2 cellular contexts compared by ENCODE assay signal in the genomic region with DNA sequence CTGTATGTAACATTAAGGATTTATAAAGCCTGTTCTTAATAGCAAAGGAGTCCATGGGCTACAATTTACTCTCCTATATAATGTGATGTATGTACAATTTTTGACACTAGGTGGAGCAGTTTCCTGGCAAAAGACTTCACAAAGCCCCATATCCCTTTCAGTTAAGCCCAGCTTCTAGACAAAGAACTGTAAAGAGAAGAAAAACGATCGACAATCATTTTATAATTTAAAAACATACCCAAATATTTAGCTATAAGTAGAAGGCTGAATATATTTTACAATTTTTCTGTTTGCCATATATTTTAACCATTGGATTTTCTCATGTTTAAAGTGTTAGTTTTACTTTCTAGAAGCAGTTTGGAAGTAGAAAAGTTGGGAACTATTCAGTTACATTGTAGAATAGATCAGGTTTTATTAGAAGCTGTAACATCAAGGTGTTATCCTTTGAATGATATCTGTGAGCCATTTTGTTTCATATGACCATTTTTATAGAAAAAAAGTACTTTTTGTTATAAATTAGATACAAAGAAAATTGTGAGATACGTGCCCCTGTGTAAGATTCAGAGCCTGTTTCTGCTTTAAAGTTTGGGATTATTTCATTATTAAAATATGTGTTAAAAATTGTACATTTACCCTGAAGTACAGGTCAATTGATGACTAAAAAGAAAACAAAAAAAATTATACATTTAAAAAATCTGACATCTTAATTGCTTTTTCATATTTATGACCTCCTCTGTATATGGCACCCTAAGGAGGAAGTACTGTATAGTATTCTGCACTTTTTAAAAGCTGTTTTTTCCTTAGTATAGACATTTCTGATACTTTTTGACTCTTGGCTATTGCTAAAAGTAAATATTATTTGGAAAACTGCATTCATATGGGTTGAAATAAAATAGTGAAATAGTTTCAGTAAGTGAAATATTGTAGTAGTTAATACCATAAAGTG.
TF ChIP-seq lines count a peak whose summit lies in the region.

No MANE protein-coding gene starts in this region.

TF ChIP-seq in HCT116, 20 proteins besides CTCF, POLR2A, EP300 and RAD21:
- TF ChIP-seq MAX (IDR thresholded peaks at IDR 0.05) = no peak
- peak; percentile 23; the same call in 1 of the 2 replicates for TF ChIP-seq FOSL1 (IDR thresholded peaks at IDR 0.05; ENCODE audit: low read depth)
- TF ChIP-seq JUND (IDR thresholded peaks at IDR 0.05) = peak; percentile 14; the same call in 1 of the 2 replicates
- no peak for TF ChIP-seq ZNF274 (IDR thresholded peaks at IDR 0.05; ENCODE audit: low read depth, low read length)

TF ChIP-seq in endothelial cell of umbilical vein, 7 proteins besides CTCF, POLR2A, EP300 and RAD21:
- TF ChIP-seq MAX (IDR thresholded peaks at IDR 0.05; ENCODE audit: insufficient read depth, insufficient read length) (no peak), EZH2 (IDR thresholded peaks at IDR 0.05; ENCODE audit: borderline replicate concordance, low read depth, low read length, severe bottlenecking) (no peak), JUN (IDR thresholded peaks at IDR 0.05; ENCODE audit: borderline replicate concordance, insufficient read depth, insufficient read length, low read depth) (no peak), POLR2AphosphoS5 (IDR thresholded peaks at IDR 0.05; ENCODE audit: insufficient read depth, low read depth, low read length) (no peak), FOS (IDR thresholded peaks at IDR 0.05; ENCODE audit: borderline replicate concordance, insufficient read depth, low read length) (no peak), GATA2 (IDR thresholded peaks at IDR 0.05; ENCODE audit: insufficient read depth, insufficient read length, low read depth, low read length) (no peak), MYC (IDR thresholded peaks at IDR 0.05; ENCODE audit: low read depth, low read length) (no peak)
